In genomic region chr6:26103770-26104456, GRCh38 we compare ENCODE assay signal across 8 cellular contexts. TPM values are rescaled to one million over a fixed set of nuclear protein-coding genes. Genes with fewer than 3 reads are reported as not detected.
DNase-seq lines count a peak whose midpoint lies in the region; ATAC-seq and TF ChIP-seq lines count a peak whose summit lies in the region.

No MANE protein-coding gene starts in this region.

- H3K9ac ChIP-seq in mammary epithelial cell (ENCODE audit: insufficient read depth, low read length) (peak overlapping the region; percentile 56), smooth muscle cell (ENCODE audit: low read depth) (peak overlapping the region; percentile 19)

- peak; percentile 50 for TF ChIP-seq CTCF in 22Rv1 (IDR thresholded peaks at IDR 0.05)
- peak; percentile 32; the same call in 1 of the 2 replicates for TF ChIP-seq CTCF in WERI-Rb-1 (IDR thresholded peaks at IDR 0.05; ENCODE audit: low read depth, low read length)
- TF ChIP-seq CTCF in mammary epithelial cell (conservative IDR thresholded peaks at IDR 0.05 in 1 of 2, IDR thresholded peaks at IDR 0.05 in 1 of 2; ENCODE audit: extremely low read depth in 1 of 2, insufficient read depth in 1 of 2, low read depth in 1 of 2, low read length in 2 of 2), result peak; percentile 33 to 45
- TF ChIP-seq CTCF in smooth muscle cell (IDR thresholded peaks at IDR 0.05; ENCODE audit: borderline replicate concordance, insufficient read depth, poor library complexity, severe bottlenecking), result peak; percentile 46

- H3K36me3 ChIP-seq in WERI-Rb-1 (no peaks in the 10 kb centered on the region), mammary epithelial cell (ENCODE audit: insufficient read depth, low read length) (peaks cover 2% of the 10 kb centered on the region), smooth muscle cell (ENCODE audit: low read depth) (no peaks in the 10 kb centered on the region)

- peaks cover 12% of the 10 kb centered on the region for H3F3A ChIP-seq in smooth muscle cell (ENCODE audit: low read depth)

- H3K27ac ChIP-seq in 22Rv1 (peak overlapping the region; percentile 93), WERI-Rb-1 (peak overlapping the region; percentile 86), mammary epithelial cell (ENCODE audit: insufficient read depth, low read depth, low read length) (peak overlapping the region; percentile 93), smooth muscle cell (ENCODE audit: low read depth) (peak overlapping the region; percentile 94)

- H3K4me2 ChIP-seq in mammary epithelial cell (ENCODE audit: insufficient read depth, low read depth, low read length) (peak overlapping the region; percentile 82), smooth muscle cell (peak overlapping the region; percentile 90)

- CTCF ChIA-PET in mammary epithelial cell (lab: Charles Lee; ENCODE audit: low non-redundant PET), result interaction anchor here (0.6 kb wide), 2 partner anchors 19 to 112 kb away, joined by 3 to 6 read pairs; no protein-coding TSS in a partner anchor

- peak overlapping the region; percentile 40 for H2AFZ ChIP-seq in mammary epithelial cell (ENCODE audit: low read depth, low read length)
- peak overlapping the region; percentile 24 for H2AFZ ChIP-seq in smooth muscle cell (ENCODE audit: low read depth)

- H3K4me1 ChIP-seq in mammary epithelial cell (ENCODE audit: insufficient read depth, low read length) (peaks cover 8% of the 10 kb centered on the region), smooth muscle cell (ENCODE audit: low read depth) (peaks cover 8% of the 10 kb centered on the region)

- dilution Hi-C loops in mammary epithelial cell (cut with HindIII; ENCODE audit: low sequenced_read_pairs), result no loop called here

- in situ Hi-C loops in mammary epithelial cell (cut with MboI; ENCODE audit: low sequenced_read_pairs in 2 of 2), result no loop called here

- WGBS in mammary epithelial cell (ENCODE audit: low coverage, missing lambda C conversion rate), result under 1% methylated on average over 30 of the region's 39 CpGs
- under 1% methylated on average over 39 of the region's 39 CpGs for WGBS in smooth muscle cell (ENCODE audit: low lambda C conversion rate)

- H3K9me3 ChIP-seq in WERI-Rb-1 (ENCODE audit: severe bottlenecking), result peaks cover 17% of the 10 kb centered on the region
- no peaks in the 10 kb centered on the region for H3K9me3 ChIP-seq in mammary epithelial cell (replicated peaks; ENCODE audit: insufficient read depth, low read length)
- H3K9me3 ChIP-seq in smooth muscle cell (replicated peaks; ENCODE audit: low read depth), result no peaks in the 10 kb centered on the region

- H3K27me3 ChIP-seq in WERI-Rb-1 (ENCODE audit: insufficient read depth, low read depth, severe bottlenecking) (no peaks in the 10 kb centered on the region), mammary epithelial cell (ENCODE audit: insufficient read depth, low read length) (no peaks in the 10 kb centered on the region), smooth muscle cell (ENCODE audit: low read depth) (no peaks in the 10 kb centered on the region)

- intact Hi-C loops in mammary epithelial cell (cut with micrococcal nuclease), result loop anchor here (1.0 to 2.0 kb wide), 5 partner anchors 19 to 100 kb away; a partner anchor contains a TSS

- H4K20me1 ChIP-seq in mammary epithelial cell (ENCODE audit: insufficient read depth, low read length) (no peaks in the 10 kb centered on the region), smooth muscle cell (ENCODE audit: low read depth) (no peaks in the 10 kb centered on the region)

- H3K79me2 ChIP-seq in mammary epithelial cell (ENCODE audit: insufficient read depth, low read length), result no peaks in the 10 kb centered on the region
- no peaks in the 10 kb centered on the region for H3K79me2 ChIP-seq in smooth muscle cell (ENCODE audit: low read depth)

- H3K4me3 ChIP-seq in WERI-Rb-1 (ENCODE audit: low read depth, low read length) (peak overlapping the region; percentile 55), mammary epithelial cell (replicated peaks in 1 of 3; ENCODE audit: insufficient read depth in 1 of 3, low read depth in 2 of 3, low read length in 3 of 3) (peak overlapping the region; percentile 45 to 47 (median 47)), smooth muscle cell (peak overlapping the region; percentile 59)

- DNase-seq in NCI-H2171 treated with DMSO at 0.1 percent for 48 hours (lab: John Stamatoyannopoulos, UW) (peak; percentile 94), WERI-Rb-1 (peak; percentile 90), mammary epithelial cell (peak; percentile 95), iPS-NIHi7 (ENCODE audit: extremely low spot score) (peak; percentile 66), smooth muscle cell (lab: John Stamatoyannopoulos, UW; ENCODE audit: unreplicated experiment) (peak; percentile 32)

- BruUV-seq in mammary epithelial cell (replicated peaks; lab: Mats Ljungman, UMichigan), result TSS peak; percentile 100

- ATAC-seq in GM18520 (IDR thresholded peaks at IDR 0.05; ENCODE audit: unreplicated experiment), result peak; percentile 72
- ATAC-seq in HG03060 (IDR thresholded peaks at IDR 0.05; ENCODE audit: low read depth, unreplicated experiment), result peak; percentile 81

RNA-seq across cellular contexts. Expression of gene HFE, which starts 16.7 kb away (rescaled TPM):
- total RNA-seq in mammary epithelial cell (1 to 10 TPM; 9.0 to 9.5 TPM), smooth muscle cell (4.9 and 5.5 TPM in 2 replicates)
- polyA plus RNA-seq in mammary epithelial cell (17.2 TPM), smooth muscle cell (2.1 and 7.5 TPM in 2 replicates)
- 32.7 TPM for polyA minus RNA-seq in mammary epithelial cell

Comparison
In these comparisons a context has a peak if more than half of its experiments do, and no peak if none do; other contexts are left out.
1. Peak in every context shown above with its lines: DNase-seq, ATAC-seq, H3K4me3 ChIP-seq and H3K27ac ChIP-seq.
2. DNase-seq: peak in every context shown above with its lines; median percentile 95 in mammary epithelial cell; 94 in NCI-H2171 treated with DMSO at 0.1 percent for 48 hours; 90 in WERI-Rb-1; 66 in iPS-NIHi7; 32 in smooth muscle cell.